Comparison of ENCODE assay signal across 25 cellular contexts in the genomic region with DNA sequence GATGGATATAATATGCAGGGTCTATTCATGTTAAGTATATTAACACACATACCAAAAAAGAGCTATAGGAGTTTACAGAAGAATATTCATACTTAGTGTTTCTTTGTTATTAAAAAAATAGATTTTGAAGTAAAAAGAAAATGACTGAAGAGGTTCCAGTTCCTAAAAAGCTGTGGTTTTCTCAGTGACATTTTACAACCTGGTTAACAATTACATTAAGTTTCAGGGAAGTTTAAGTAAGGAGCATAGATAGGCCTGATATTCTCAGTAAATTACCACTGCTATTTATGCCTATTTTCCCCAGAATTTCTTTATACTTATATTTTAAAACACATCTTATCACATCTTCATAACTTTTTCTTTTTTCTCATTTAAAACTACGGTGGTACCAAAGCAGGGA. TPM values are rescaled to one million over a fixed set of nuclear protein-coding genes. Genes with fewer than 3 reads are reported as not detected.
DNase-seq lines count a peak whose midpoint lies in the region; ATAC-seq and TF ChIP-seq lines count a peak whose summit lies in the region.
"Had no signal": no experiment of that assay in that cellular context is flagged by ENCODE, and none has a peak within 500 bp of the region (broad histone marks: within the 10 kb centered on the region; RNA-seq: fewer than 3 reads in every experiment).

No MANE protein-coding gene starts in this region.

- H3K27me3 ChIP-seq in heart right ventricle (no peaks in the 10 kb centered on the region), brain microvascular endothelial cell (replicated peaks) (no peaks in the 10 kb centered on the region), suprapubic skin (no peaks in the 10 kb centered on the region), tibial artery (no peaks in the 10 kb centered on the region)
- H3K27me3 ChIP-seq: upper lobe of right lung had no signal

- TF ChIP-seq EP300 in suprapubic skin (IDR thresholded peaks at IDR 0.05): no peak

- no peak for TF ChIP-seq POLR2A in suprapubic skin (IDR thresholded peaks at IDR 0.05)

- peaks cover 0 to 48% (median 28%) of the 10 kb centered on the region in 9 donors for H3K4me1 ChIP-seq in heart right ventricle
- H3K4me1 ChIP-seq in suprapubic skin: peaks cover 37% of the 10 kb centered on the region
- H3K4me1 ChIP-seq in tibial artery: peaks cover 0 to 33% (median 23%) of the 10 kb centered on the region in 4 donors

- 74 to 76% methylated on average over 1 of the region's 1 CpG for WGBS in heart right ventricle, 2 donors
- WGBS in suprapubic skin: 68% methylated on average over 1 of the region's 1 CpG

- H3K4me3 ChIP-seq in heart right ventricle: no peak overlapping the region
- no peak overlapping the region for H3K4me3 ChIP-seq in brain microvascular endothelial cell (ENCODE audit: low read depth, low read length)
- H3K4me3 ChIP-seq in suprapubic skin: no peak overlapping the region
- H3K4me3 ChIP-seq in tibial artery: no peak overlapping the region
- H3K4me3 ChIP-seq: mucosa of descending colon, upper lobe of right lung had no signal

- DNase-seq in heart right ventricle (no peak), left cardiac atrium (no peak), brain microvascular endothelial cell (no peak), suprapubic skin (ENCODE audit: low spot score in 2 of 2) (no peak), tibial artery (no peak), ureter (ENCODE audit: low spot score) (no peak)
- DNase-seq: activated CD4-positive, alpha-beta memory T cell treated with anti-CD3 and anti-CD28 coated beads, Interleukin-2, amount 10 ng/mL, durations not matched to agents 7 days and 5 days; activated T-cell treated with anti-CD3 and anti-CD28 coated beads, Interleukin-2, amount 50 U/mL, for 24 hours; CD4-positive, alpha-beta T cell; cortex of kidney; DMS79; mucosa of descending colon; NCI-H1436; NCI-H2171; stimulated activated CD4-positive, alpha-beta T cell treated with anti-CD3 and anti-CD28 coated beads, Interleukin-15, amount 100 ng/mL, for 24 hours; stimulated activated naive CD4-positive, alpha-beta T cell; T-helper 2 cell; upper lobe of right lung had no signal

- in situ Hi-C loops in brain microvascular endothelial cell (cut with HindIII; ENCODE audit: low pct_ligation_motif_present, low sequenced_read_pairs): no loop called here

- H3K27ac ChIP-seq in heart right ventricle: peak overlapping the region in 7 of 10 donors; percentile 24 to 86 (median 79)
- H3K27ac ChIP-seq in brain microvascular endothelial cell: peak overlapping the region; percentile 93
- peak overlapping the region; percentile 30 for H3K27ac ChIP-seq in suprapubic skin
- H3K27ac ChIP-seq in tibial artery: peak overlapping the region in 1 of 2 donors; percentile 63
- H3K27ac ChIP-seq: RWPE1, upper lobe of right lung had no signal

- intact Hi-C loops in heart right ventricle (cut with DNase I): loop anchor here in 2 of 10 donors (5.0 to 10.0 kb wide), 2 partner anchors 143 to 490 kb away; no protein-coding TSS in a partner anchor
- intact Hi-C loops in left cardiac atrium (cut with DNase I): no loop called here
- intact Hi-C loops in tibial artery (cut with DNase I; ENCODE audit: low total_unique reads): no loop called here

- no peaks in the 10 kb centered on the region for H3K36me3 ChIP-seq in heart right ventricle
- H3K36me3 ChIP-seq in brain microvascular endothelial cell (replicated peaks): no peaks in the 10 kb centered on the region
- H3K36me3 ChIP-seq in suprapubic skin: no peaks in the 10 kb centered on the region
- no peaks in the 10 kb centered on the region for H3K36me3 ChIP-seq in tibial artery
- H3K36me3 ChIP-seq: upper lobe of right lung had no signal

- no peak for TF ChIP-seq CTCF in heart right ventricle (IDR thresholded peaks at IDR 0.05)
- TF ChIP-seq CTCF in brain microvascular endothelial cell (IDR thresholded peaks at IDR 0.05; ENCODE audit: low read depth, low read length, missing control alignments): no peak
- no peak for TF ChIP-seq CTCF in suprapubic skin (IDR thresholded peaks at IDR 0.05)
- TF ChIP-seq CTCF in tibial artery (IDR thresholded peaks at IDR 0.05): no peak

- H3K9me3 ChIP-seq in heart right ventricle (no peaks in the 10 kb centered on the region), suprapubic skin (no peaks in the 10 kb centered on the region), tibial artery (no peaks in the 10 kb centered on the region)
- H3K9me3 ChIP-seq: mucosa of descending colon, upper lobe of right lung had no signal

- ATAC-seq in heart right ventricle (no peak), left cardiac atrium (no peak), HG03159 (IDR thresholded peaks at IDR 0.05; ENCODE audit: unreplicated experiment) (peak; percentile 55), HG02610 (IDR thresholded peaks at IDR 0.05; ENCODE audit: unreplicated experiment) (no peak)
- ATAC-seq: activated naive CD4-positive, alpha-beta T cell treated with anti-CD3 and anti-CD28 coated beads, Interleukin-2, amount 50 U/mL, for 72 hours; mucosa of descending colon; WTC11 had no signal

RNA-seq across cellular contexts. Expression of gene SPTSSB, which starts 43.6 kb away (rescaled TPM):
- under 1 TPM in 2 of 10 donors, not detected in 8; 0.11 to 0.17 TPM for total RNA-seq in heart right ventricle
- under 1 TPM; 0.03 to 0.51 TPM for polyA plus RNA-seq in heart right ventricle
- under 1 TPM; 0.38 to 0.39 TPM for total RNA-seq in left cardiac atrium
- 100 to 1,000 TPM in 1 of 4 donors, 10 to 100 TPM in 3; 46.1 to 140 (median 56.0) TPM for total RNA-seq in suprapubic skin
- 242 TPM for total RNA-seq in ureter
- total RNA-seq: activated CD4-positive, alpha-beta memory T cell treated with anti-CD3 and anti-CD28 coated beads, Interleukin-2, amount 10 ng/mL, durations not matched to agents 7 days and 5 days; activated naive CD4-positive, alpha-beta T cell treated with anti-CD3 and anti-CD28 coated beads, Interleukin-2, amount 50 U/mL, for 72 hours; fibroblast of villous mesenchyme; upper lobe of right lung had no signal
- polyA plus RNA-seq: AG04450 had no signal

Comparison
In these comparisons a context has a peak if more than half of its experiments do, and no peak if none do; other contexts are left out.
1. RNA of gene SPTSSB, which starts 43.6 kb away (total RNA-seq): 242 TPM in ureter (single experiment) and 46.1 to 140 TPM in suprapubic skin; 0.38 to 0.39 TPM in left cardiac atrium and 0.11 to 0.17 TPM in heart right ventricle; every median in the first group is over 10 times any median in the second.